Comparison of ENCODE assay signal across 8 cellular contexts in the genomic region with DNA sequence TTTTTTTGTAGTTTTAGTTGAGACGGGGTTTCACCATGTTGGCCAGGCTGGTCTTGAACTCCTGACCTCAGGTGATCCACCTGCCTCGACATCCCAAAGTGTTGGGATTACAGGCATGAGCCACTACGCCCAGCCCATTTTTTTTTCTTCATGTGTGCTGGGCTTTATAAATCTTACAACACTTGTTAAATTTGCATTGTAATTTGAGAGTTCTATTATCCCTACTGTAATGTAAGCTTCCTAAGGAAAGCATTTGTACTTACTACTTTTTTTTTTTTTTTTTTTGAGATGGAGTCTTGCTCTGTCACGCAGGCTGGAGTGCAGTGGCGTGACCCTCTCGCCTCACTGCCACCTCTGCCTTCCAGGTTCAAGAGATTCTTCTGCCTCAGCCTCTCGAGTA. TPM values are rescaled to one million over a fixed set of nuclear protein-coding genes. Genes with fewer than 3 reads are reported as not detected.
A peak's percentile ranks its signal among the peaks of the same experiment; 100 is the strongest.
DNase-seq lines count a peak whose midpoint lies in the region; ATAC-seq and TF ChIP-seq lines count a peak whose summit lies in the region.
"Not testable (repeated sequence)": the region's sequence is repeated elsewhere in the genome, so short reads cannot be mapped to it uniquely, and the experiment has no call there.

No MANE protein-coding gene starts in this region.

- H3K4me1 Mint-ChIP-seq in T-helper 17 cell (peaks cover 23% of the 10 kb centered on the region), nephron (peaks cover 16% of the 10 kb centered on the region)
- peaks cover 22% of the 10 kb centered on the region for H3K4me1 Mint-ChIP-seq in activated T-helper 1 cell treated with anti-CD3 and anti-CD28 coated beads, Interleukin-12 subunit alpha, Interleukin-12 subunit beta, Interleukin-2, Interleukin-4 antibody, amounts not matched to agents 30 ng/mL and 10 ng/mL and 1 ng/mL, durations not matched to agents 14 hours and 24 hours and 36 hours (ENCODE audit: low read depth)

- intact Hi-C loops in activated T-helper 1 cell treated with anti-CD3 and anti-CD28 coated beads, Interleukin-12 subunit alpha, Interleukin-12 subunit beta, Interleukin-2, Interleukin-4 antibody, amounts not matched to agents 30 ng/mL and 10 ng/mL and 1 ng/mL, durations not matched to agents 14 hours and 24 hours and 36 hours (cut with micrococcal nuclease), result loop anchor here (5.0 to 10.0 kb wide), 2 partner anchors 280 to 923 kb away; partner anchors contain the start of genes EXTL2 and SLC30A7
- intact Hi-C loops in mammary epithelial cell (cut with micrococcal nuclease), result loop anchor here (5.0 kb wide), 2 partner anchors 120 to 165 kb away; partner anchors contain the start of gene AGL
- intact Hi-C loops in transverse colon (cut with DNase I; ENCODE audit: low total_unique reads), result not testable (repeated sequence)

- not testable (repeated sequence) for H3F3A ChIP-seq in Loucy (ENCODE audit: low read depth)

- peaks cover 26% of the 10 kb centered on the region for H3K36me3 ChIP-seq in DND-41 (ENCODE audit: insufficient read depth, low read length)
- H3K36me3 ChIP-seq in Loucy (ENCODE audit: insufficient read depth, low read length); mammary epithelial cell (ENCODE audit: insufficient read depth, low read length); hepatocyte (replicated peaks; ENCODE audit: insufficient read depth, low read depth); transverse colon: not testable (repeated sequence)

- H2AFZ ChIP-seq in DND-41 (ENCODE audit: low read depth, low read length); Loucy (ENCODE audit: low read length); mammary epithelial cell (ENCODE audit: low read depth, low read length); hepatocyte: not testable (repeated sequence)

- not testable (repeated sequence) for DNase-seq in DND-41; T-helper 17 cell; activated T-helper 1 cell treated with anti-CD3 and anti-CD28 coated beads, Interleukin-12 subunit alpha, Interleukin-12 subunit beta, Interleukin-2, Interleukin-4 antibody, amounts not matched to agents 30 ng/mL and 10 ng/mL and 1 ng/mL, durations not matched to agents 14 hours and 24 hours and 36 hours (ENCODE audit: low spot score); hepatocyte (ENCODE audit: low spot score); transverse colon
- DNase-seq in mammary epithelial cell, result peak; percentile 66

- TF ChIP-seq EP300 in transverse colon (IDR thresholded peaks at IDR 0.05; ENCODE audit: low read depth), result not testable (repeated sequence)

- in situ Hi-C loops in mammary epithelial cell (cut with MboI; ENCODE audit: low sequenced_read_pairs in 2 of 2); transverse colon (cut with MboI; ENCODE audit: low pct_ligation_motif_present in 1 of 4, low pct_unique_long_range_greater_than_20kb in 1 of 4, low sequenced_read_pairs in 3 of 4): not testable (repeated sequence)

- WGBS in mammary epithelial cell (ENCODE audit: low coverage, missing lambda C conversion rate), result 71% methylated on average over 7 of the region's 7 CpGs
- WGBS in hepatocyte (ENCODE audit: low lambda C conversion rate, missing lambda C conversion rate), result 97% methylated on average over 7 of the region's 7 CpGs
- whole genome bisulfite sequencing in transverse colon (ENCODE audit: low coverage in 1 of 2), 2 donors, result 80 to 82% methylated on average over 5 to 7 of the region's 7 CpGs

- peak overlapping the region; percentile 54 for H3K4me2 ChIP-seq in DND-41 (ENCODE audit: insufficient read depth, low read length)
- H3K4me2 ChIP-seq in Loucy (ENCODE audit: low read depth, low read length, poor library complexity, severe bottlenecking), result peak overlapping the region; percentile 87
- not testable (repeated sequence) for H3K4me2 ChIP-seq in mammary epithelial cell (ENCODE audit: insufficient read depth, low read depth, low read length)
- peak overlapping the region; percentile 85 for H3K4me2 ChIP-seq in hepatocyte

- not testable (repeated sequence) for H3K9ac ChIP-seq in DND-41 (ENCODE audit: low read depth, low read length)
- H3K9ac ChIP-seq in Loucy (ENCODE audit: low read depth, low read length, poor library complexity, severe bottlenecking) (peak overlapping the region; percentile 35), mammary epithelial cell (ENCODE audit: insufficient read depth, low read length) (peak overlapping the region; percentile 20)

- not testable (repeated sequence) for ATAC-seq in DND-41 (ENCODE audit: insufficient read depth, low read depth); T-helper 17 cell

- not testable (repeated sequence) for H3K4me3 ChIP-seq in DND-41 (ENCODE audit: low read depth in 1 of 2, low read length in 2 of 2); mammary epithelial cell (replicated peaks in 1 of 3; ENCODE audit: insufficient read depth in 1 of 3, low read depth in 2 of 3, low read length in 3 of 3); hepatocyte
- H3K4me3 ChIP-seq in Loucy (ENCODE audit: low read length, poor library complexity, severe bottlenecking) (peak overlapping the region; percentile 43), transverse colon (peak overlapping the region in 2 of 4 donors; percentile 89 to 92)

- dilution Hi-C loops in mammary epithelial cell (cut with HindIII; ENCODE audit: low sequenced_read_pairs), result not testable (repeated sequence)

- not testable (repeated sequence) for TF ChIP-seq CTCF in DND-41 (IDR thresholded peaks at IDR 0.05; ENCODE audit: borderline replicate concordance, extremely low read depth, low read length, poor library complexity, severe bottlenecking); Loucy (conservative IDR thresholded peaks at IDR 0.05; ENCODE audit: low read length); mammary epithelial cell (conservative IDR thresholded peaks at IDR 0.05 in 1 of 2, IDR thresholded peaks at IDR 0.05 in 1 of 2; ENCODE audit: extremely low read depth in 1 of 2, insufficient read depth in 1 of 2, low read depth in 1 of 2, low read length in 2 of 2); hepatocyte (IDR thresholded peaks at IDR 0.05; ENCODE audit: poor library complexity); nephron (IDR thresholded peaks at IDR 0.05; ENCODE audit: unreplicated experiment in 3 of 3); transverse colon (IDR thresholded peaks at IDR 0.05)

- H3K4me1 ChIP-seq in DND-41 (ENCODE audit: insufficient read depth, low read length) (peaks cover 34% of the 10 kb centered on the region), Loucy (ENCODE audit: insufficient read depth, low read length, poor library complexity, severe bottlenecking) (peaks cover 49% of the 10 kb centered on the region), mammary epithelial cell (ENCODE audit: insufficient read depth, low read length) (peaks cover 13% of the 10 kb centered on the region), hepatocyte (ENCODE audit: insufficient read depth) (peaks cover 14% of the 10 kb centered on the region), transverse colon (peaks cover 6 to 56% (median 30%) of the 10 kb centered on the region in 4 donors)

- H3K27ac ChIP-seq in DND-41 (ENCODE audit: low read length), result not testable (repeated sequence)
- H3K27ac ChIP-seq in mammary epithelial cell (ENCODE audit: insufficient read depth, low read depth, low read length) (peak overlapping the region; percentile 47), hepatocyte (peak overlapping the region; percentile 40), transverse colon (peak overlapping the region; percentile 88 to 94 (median 93))

- H3K79me2 ChIP-seq in DND-41 (ENCODE audit: insufficient read depth, low read length) (peaks cover 68% of the 10 kb centered on the region), Loucy (ENCODE audit: insufficient read depth, low read length) (peaks cover 50% of the 10 kb centered on the region), mammary epithelial cell (ENCODE audit: insufficient read depth, low read length) (peaks cover 57% of the 10 kb centered on the region), hepatocyte (peaks cover 55% of the 10 kb centered on the region)

- TSS peak; percentile 95 for BruUV-seq in mammary epithelial cell (replicated peaks; lab: Mats Ljungman, UMichigan)

- TF ChIP-seq POLR2A in transverse colon (IDR thresholded peaks at IDR 0.05), result not testable (repeated sequence)

- not testable (repeated sequence) for H3K9me3 Mint-ChIP-seq in activated T-helper 1 cell treated with anti-CD3 and anti-CD28 coated beads, Interleukin-12 subunit alpha, Interleukin-12 subunit beta, Interleukin-2, Interleukin-4 antibody, amounts not matched to agents 30 ng/mL and 10 ng/mL and 1 ng/mL, durations not matched to agents 14 hours and 24 hours and 36 hours; nephron

- H3K27me3 Mint-ChIP-seq in T-helper 17 cell; activated T-helper 1 cell treated with anti-CD3 and anti-CD28 coated beads, Interleukin-12 subunit alpha, Interleukin-12 subunit beta, Interleukin-2, Interleukin-4 antibody, amounts not matched to agents 30 ng/mL and 10 ng/mL and 1 ng/mL, durations not matched to agents 14 hours and 24 hours and 36 hours (ENCODE audit: insufficient read depth); nephron (ENCODE audit: low read depth): not testable (repeated sequence)

- not testable (repeated sequence) for H3K27me3 ChIP-seq in DND-41 (ENCODE audit: insufficient read depth, low read length, poor library complexity); Loucy (ENCODE audit: insufficient read depth, low read length, poor library complexity, severe bottlenecking); mammary epithelial cell (ENCODE audit: insufficient read depth, low read length); hepatocyte; transverse colon

- not testable (repeated sequence) for H3K9me2 ChIP-seq in Loucy (replicated peaks; ENCODE audit: low read depth, low read length); hepatocyte (replicated peaks; ENCODE audit: insufficient read depth)

- not testable (repeated sequence) for H3K27ac Mint-ChIP-seq in T-helper 17 cell; activated T-helper 1 cell treated with anti-CD3 and anti-CD28 coated beads, Interleukin-12 subunit alpha, Interleukin-12 subunit beta, Interleukin-2, Interleukin-4 antibody, amounts not matched to agents 30 ng/mL and 10 ng/mL and 1 ng/mL, durations not matched to agents 14 hours and 24 hours and 36 hours; nephron

- not testable (repeated sequence) for H3K9me3 ChIP-seq in DND-41 (ENCODE audit: insufficient read depth, low read length, severe bottlenecking); Loucy (ENCODE audit: insufficient read depth, low read depth, low read length); T-helper 17 cell (ENCODE audit: control insufficient read depth, low read length, poor library complexity, severe bottlenecking); mammary epithelial cell (replicated peaks; ENCODE audit: insufficient read depth, low read length); hepatocyte (ENCODE audit: low read depth); transverse colon

- H4K20me1 ChIP-seq in DND-41 (ENCODE audit: insufficient read depth, low read length); mammary epithelial cell (ENCODE audit: insufficient read depth, low read length); hepatocyte (ENCODE audit: insufficient read depth, poor library complexity, severe bottlenecking): not testable (repeated sequence)
- H4K20me1 ChIP-seq in Loucy (ENCODE audit: insufficient read depth, low read length, poor library complexity, severe bottlenecking), result peaks cover 19% of the 10 kb centered on the region

- H3K4me3 Mint-ChIP-seq in T-helper 17 cell (peak overlapping the region; percentile 55), nephron (peak overlapping the region; percentile 69 to 83 (median 79))
- peak overlapping the region; percentile 68 for H3K4me3 Mint-ChIP-seq in activated T-helper 1 cell treated with anti-CD3 and anti-CD28 coated beads, Interleukin-12 subunit alpha, Interleukin-12 subunit beta, Interleukin-2, Interleukin-4 antibody, amounts not matched to agents 30 ng/mL and 10 ng/mL and 1 ng/mL, durations not matched to agents 14 hours and 24 hours and 36 hours

- CTCF ChIA-PET in mammary epithelial cell (lab: Charles Lee; ENCODE audit: low non-redundant PET), result not testable (repeated sequence)

- H3K36me3 Mint-ChIP-seq in T-helper 17 cell (ENCODE audit: low read depth); activated T-helper 1 cell treated with anti-CD3 and anti-CD28 coated beads, Interleukin-12 subunit alpha, Interleukin-12 subunit beta, Interleukin-2, Interleukin-4 antibody, amounts not matched to agents 30 ng/mL and 10 ng/mL and 1 ng/mL, durations not matched to agents 14 hours and 24 hours and 36 hours (ENCODE audit: low read depth); nephron (ENCODE audit: low read depth): not testable (repeated sequence)

RNA-seq across cellular contexts. Expression of gene SLC35A3, which starts 2.3 kb away (rescaled TPM):
- total RNA-seq in T-helper 17 cell (10 to 100 TPM; 20.4 to 26.7 TPM), mammary epithelial cell (10 to 100 TPM; 29.5 to 46.2 TPM), hepatocyte (39.7 and 56.1 TPM in 2 replicates), transverse colon (100 to 1,000 TPM in 2 of 4 donors, 10 to 100 TPM in 2; 74.4 to 151 (median 111) TPM)
- 16.0 and 16.3 TPM in 2 replicates for total RNA-seq in activated T-helper 1 cell treated with anti-CD3 and anti-CD28 coated beads, Interleukin-12 subunit alpha, Interleukin-12 subunit beta, Interleukin-2, Interleukin-4 antibody, amounts not matched to agents 30 ng/mL and 10 ng/mL and 1 ng/mL, durations not matched to agents 14 hours and 24 hours and 36 hours
- polyA plus RNA-seq in mammary epithelial cell (6.3 TPM), hepatocyte (16.7 and 18.9 TPM in 2 replicates)
- polyA minus RNA-seq in mammary epithelial cell, result 8.8 TPM
